In the genomic region with DNA sequence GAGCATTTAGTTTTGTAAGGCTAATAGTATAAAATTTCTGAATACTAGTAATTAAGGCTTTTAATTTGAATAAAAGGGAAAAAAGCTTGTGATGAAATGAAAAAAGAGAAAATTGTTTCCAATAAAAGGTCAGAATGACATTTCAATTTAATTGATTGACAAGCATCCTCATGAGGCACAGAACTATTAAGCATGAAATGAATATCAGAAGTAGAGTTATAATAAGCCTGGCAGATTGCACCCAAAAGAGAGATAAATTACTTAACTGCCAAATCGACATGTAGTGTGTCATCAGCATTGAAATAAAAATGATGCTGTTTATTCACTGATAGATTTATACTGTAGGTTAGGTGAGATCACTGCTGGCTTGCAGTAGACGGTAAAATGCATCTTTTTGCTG, we compare ENCODE assay signal across 4 cellular contexts.
"Had no signal": no experiment of that assay in that cellular context is flagged by ENCODE, and none has a peak within 500 bp of the region (broad histone marks: within the 10 kb centered on the region; RNA-seq: fewer than 3 reads in every experiment).

No MANE protein-coding gene starts in this region.

- H3K4me3 ChIP-seq: K562 had no signal

- H3K9ac ChIP-seq: KMS-11 had no signal

- ATAC-seq: HepG2, K562 had no signal

- H3K27ac ChIP-seq: HL-60, KMS-11 had no signal

- H3K4me2 ChIP-seq: KMS-11 had no signal
